In genomic region chr1:197902454-197903195, GRCh38 we compare ENCODE assay signal across 1 cellular context.
TF ChIP-seq lines count a peak whose summit lies in the region.

Gene C1orf53 (plus strand): TSS chr1:197902630. CDS start chr1:197902650, 20 bp downstream.

TF ChIP-seq in GM23338, 12 proteins besides CTCF, POLR2A, EP300 and RAD21 (continued from another document):
- TF ChIP-seq, protein P1, sequence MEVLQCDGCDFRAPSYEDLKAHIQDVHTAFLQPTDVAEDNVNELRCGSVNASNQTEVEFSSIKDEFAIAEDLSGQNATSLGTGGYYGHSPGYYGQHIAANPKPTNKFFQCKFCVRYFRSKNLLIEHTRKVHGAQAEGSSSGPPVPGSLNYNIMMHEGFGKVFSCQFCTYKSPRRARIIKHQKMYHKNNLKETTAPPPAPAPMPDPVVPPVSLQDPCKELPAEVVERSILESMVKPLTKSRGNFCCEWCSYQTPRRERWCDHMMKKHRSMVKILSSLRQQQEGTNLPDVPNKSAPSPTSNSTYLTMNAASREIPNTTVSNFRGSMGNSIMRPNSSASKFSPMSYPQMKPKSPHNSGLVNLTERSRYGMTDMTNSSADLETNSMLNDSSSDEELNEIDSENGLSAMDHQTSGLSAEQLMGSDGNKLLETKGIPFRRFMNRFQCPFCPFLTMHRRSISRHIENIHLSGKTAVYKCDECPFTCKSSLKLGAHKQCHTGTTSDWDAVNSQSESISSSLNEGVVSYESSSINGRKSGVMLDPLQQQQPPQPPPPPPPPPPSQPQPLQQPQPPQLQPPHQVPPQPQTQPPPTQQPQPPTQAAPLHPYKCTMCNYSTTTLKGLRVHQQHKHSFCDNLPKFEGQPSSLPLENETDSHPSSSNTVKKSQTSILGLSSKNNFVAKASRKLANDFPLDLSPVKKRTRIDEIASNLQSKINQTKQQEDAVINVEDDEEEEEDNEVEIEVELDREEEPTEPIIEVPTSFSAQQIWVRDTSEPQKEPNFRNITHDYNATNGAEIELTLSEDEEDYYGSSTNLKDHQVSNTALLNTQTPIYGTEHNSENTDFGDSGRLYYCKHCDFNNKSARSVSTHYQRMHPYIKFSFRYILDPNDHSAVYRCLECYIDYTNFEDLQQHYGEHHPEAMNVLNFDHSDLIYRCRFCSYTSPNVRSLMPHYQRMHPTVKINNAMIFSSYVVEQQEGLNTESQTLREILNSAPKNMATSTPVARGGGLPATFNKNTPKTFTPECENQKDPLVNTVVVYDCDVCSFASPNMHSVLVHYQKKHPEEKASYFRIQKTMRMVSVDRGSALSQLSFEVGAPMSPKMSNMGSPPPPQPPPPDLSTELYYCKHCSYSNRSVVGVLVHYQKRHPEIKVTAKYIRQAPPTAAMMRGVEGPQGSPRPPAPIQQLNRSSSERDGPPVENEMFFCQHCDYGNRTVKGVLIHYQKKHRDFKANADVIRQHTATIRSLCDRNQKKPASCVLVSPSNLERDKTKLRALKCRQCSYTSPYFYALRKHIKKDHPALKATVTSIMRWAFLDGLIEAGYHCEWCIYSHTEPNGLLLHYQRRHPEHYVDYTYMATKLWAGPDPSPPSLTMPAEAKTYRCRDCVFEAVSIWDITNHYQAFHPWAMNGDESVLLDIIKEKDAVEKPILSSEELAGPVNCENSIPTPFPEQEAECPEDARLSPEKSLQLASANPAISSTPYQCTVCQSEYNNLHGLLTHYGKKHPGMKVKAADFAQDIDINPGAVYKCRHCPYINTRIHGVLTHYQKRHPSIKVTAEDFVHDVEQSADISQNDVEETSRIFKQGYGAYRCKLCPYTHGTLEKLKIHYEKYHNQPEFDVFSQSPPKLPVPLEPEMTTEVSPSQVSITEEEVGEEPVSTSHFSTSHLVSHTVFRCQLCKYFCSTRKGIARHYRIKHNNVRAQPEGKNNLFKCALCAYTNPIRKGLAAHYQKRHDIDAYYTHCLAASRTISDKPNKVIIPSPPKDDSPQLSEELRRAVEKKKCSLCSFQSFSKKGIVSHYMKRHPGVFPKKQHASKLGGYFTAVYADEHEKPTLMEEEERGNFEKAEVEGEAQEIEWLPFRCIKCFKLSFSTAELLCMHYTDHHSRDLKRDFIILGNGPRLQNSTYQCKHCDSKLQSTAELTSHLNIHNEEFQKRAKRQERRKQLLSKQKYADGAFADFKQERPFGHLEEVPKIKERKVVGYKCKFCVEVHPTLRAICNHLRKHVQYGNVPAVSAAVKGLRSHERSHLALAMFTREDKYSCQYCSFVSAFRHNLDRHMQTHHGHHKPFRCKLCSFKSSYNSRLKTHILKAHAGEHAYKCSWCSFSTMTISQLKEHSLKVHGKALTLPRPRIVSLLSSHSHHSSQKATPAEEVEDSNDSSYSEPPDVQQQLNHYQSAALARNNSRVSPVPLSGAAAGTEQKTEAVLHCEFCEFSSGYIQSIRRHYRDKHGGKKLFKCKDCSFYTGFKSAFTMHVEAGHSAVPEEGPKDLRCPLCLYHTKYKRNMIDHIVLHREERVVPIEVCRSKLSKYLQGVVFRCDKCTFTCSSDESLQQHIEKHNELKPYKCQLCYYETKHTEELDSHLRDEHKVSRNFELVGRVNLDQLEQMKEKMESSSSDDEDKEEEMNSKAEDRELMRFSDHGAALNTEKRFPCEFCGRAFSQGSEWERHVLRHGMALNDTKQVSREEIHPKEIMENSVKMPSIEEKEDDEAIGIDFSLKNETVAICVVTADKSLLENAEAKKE (CRISPR knock-in tag; IDR thresholded peaks at IDR 0.05) = no peak
- TF ChIP-seq ZNF114 (CRISPR knock-in tag; IDR thresholded peaks at IDR 0.05) (no peak), STAT1 (IDR thresholded peaks at IDR 0.05; ENCODE audit: unreplicated experiment) (no peak), ETS1 (IDR thresholded peaks at IDR 0.05) (no peak), POLR2AphosphoS5 (IDR thresholded peaks at IDR 0.05; ENCODE audit: low read depth) (no peak), ZNF331 (CRISPR knock-in tag; IDR thresholded peaks at IDR 0.05; ENCODE audit: low read depth) (no peak), CREB1 (CRISPR knock-in tag; IDR thresholded peaks at IDR 0.05; ENCODE audit: low read depth) (no peak), JUNB (IDR thresholded peaks at IDR 0.05; ENCODE audit: unreplicated experiment) (no peak), NANOG (IDR thresholded peaks at IDR 0.05; ENCODE audit: borderline replicate concordance) (no peak)
